Comparison of ENCODE assay signal across 37 cellular contexts in genomic region chr5:62695274-62695673, GRCh38.
"Had no signal": no experiment of that assay in that cellular context is flagged by ENCODE, and none has a peak within 500 bp of the region (broad histone marks: within the 10 kb centered on the region; RNA-seq: fewer than 3 reads in every experiment).

No MANE protein-coding gene starts in this region.

- H3K27me3 ChIP-seq: adrenal gland, ascending aorta, body of pancreas, brain microvascular endothelial cell, breast epithelium, cardiac muscle cell had no signal

- H3K4me3 Mint-ChIP-seq: activated naive CD4-positive, alpha-beta T cell treated with anti-CD3 and anti-CD28 coated beads for 36 hours; activated naive CD4-positive, alpha-beta T cell treated with anti-CD3 and anti-CD28 coated beads, Interleukin-2, amount 10 ng/mL, durations not matched to agents 7 days and 5 days; activated naive CD4-positive, alpha-beta T cell treated with anti-CD3 and anti-CD28 coated beads, Interleukin-2, amount 50 U/mL, for 24 hours; activated naive CD8-positive, alpha-beta T cell; activated naive CD8-positive, alpha-beta T cell treated with anti-CD3 and anti-CD28 coated beads for 36 hours; activated naive CD8-positive, alpha-beta T cell treated with anti-CD3 and anti-CD28 coated beads, Interleukin-2, amount 10 ng/mL, durations not matched to agents 7 days and 5 days; activated naive CD8-positive, alpha-beta T cell treated with anti-CD3 and anti-CD28 coated beads, Interleukin-2, amount 50 U/mL, for 24 hours; activated T-cell treated with anti-CD3 and anti-CD28 coated beads, Interleukin-2, amount 50 U/mL, for 24 hours; activated T-cell treated with anti-CD3 and anti-CD28 coated beads, Interleukin-2, amount 50 U/mL, for 4 hours; activated T-cell treated with anti-CD3 and anti-CD28 coated beads, Interleukin-2, amount 50 U/mL, for 72 hours; activated T-helper 1 cell treated with anti-CD3 and anti-CD28 coated beads, Interleukin-12 subunit alpha, Interleukin-12 subunit beta, Interleukin-2, Interleukin-4 antibody, amounts not matched to agents 30 ng/mL and 10 ng/mL and 1 ng/mL, durations not matched to agents 14 hours and 24 hours and 36 hours; activated T-helper 17 cell treated with anti-CD3 and anti-CD28 coated beads, Interleukin-2, amount 50 U/mL, for 72 hours; brain; central memory CD8-positive, alpha-beta T cell had no signal

- H3K9me3 ChIP-seq: adrenal gland, ascending aorta, body of pancreas, breast epithelium had no signal

- DNase-seq: activated effector memory CD4-positive, alpha-beta T cell treated with Interleukin-2 at 50 U/mL for 16 hours; activated gamma-delta T cell; activated gamma-delta T cell treated with Interleukin-2 at 50 U/mL for 16 hours; activated naive CD4-positive, alpha-beta T cell; activated naive CD4-positive, alpha-beta T cell treated with anti-CD3 and anti-CD28 coated beads for 36 hours; activated naive CD4-positive, alpha-beta T cell treated with anti-CD3 and anti-CD28 coated beads, Interleukin-2, amount 10 ng/mL, durations not matched to agents 7 days and 5 days; activated naive CD4-positive, alpha-beta T cell treated with anti-CD3 and anti-CD28 coated beads, Interleukin-2, amount 50 U/mL, for 16 hours; activated naive CD4-positive, alpha-beta T cell treated with Interleukin-2 at 50 U/mL for 16 hours; activated naive CD8-positive, alpha-beta T cell treated with anti-CD3 and anti-CD28 coated beads for 36 hours; activated naive CD8-positive, alpha-beta T cell treated with anti-CD3 and anti-CD28 coated beads, Interleukin-2, amount 10 ng/mL, durations not matched to agents 7 days and 5 days; activated naive CD8-positive, alpha-beta T cell treated with anti-CD3 and anti-CD28 coated beads, Interleukin-2, amount 50 U/mL, for 24 hours; activated T-cell treated with anti-CD3 and anti-CD28 coated beads, Interleukin-2, amount 50 U/mL, for 1 hour; activated T-cell treated with anti-CD3 and anti-CD28 coated beads, Interleukin-2, amount 50 U/mL, for 24 hours; activated T-cell treated with anti-CD3 and anti-CD28 coated beads, Interleukin-2, amount 50 U/mL, for 4 hours; activated T-cell treated with anti-CD3 and anti-CD28 coated beads, Interleukin-2, amount 50 U/mL, for 48 hours; activated T-cell treated with anti-CD3 and anti-CD28 coated beads, Interleukin-2, amount 50 U/mL, for 72 hours; adrenal gland; amniotic stem cell; amygdala; anterior cingulate cortex; aorta; body of pancreas; brain microvascular endothelial cell; caudate nucleus; central memory CD4-positive, alpha-beta T cell; cerebellar nuclear complex had no signal

- H3K36me3 Mint-ChIP-seq: activated naive CD4-positive, alpha-beta T cell treated with anti-CD3 and anti-CD28 coated beads, Interleukin-2, amount 10 ng/mL, durations not matched to agents 7 days and 5 days; activated naive CD4-positive, alpha-beta T cell treated with anti-CD3 and anti-CD28 coated beads, Interleukin-2, amount 50 U/mL, for 24 hours; activated naive CD8-positive, alpha-beta T cell; activated naive CD8-positive, alpha-beta T cell treated with anti-CD3 and anti-CD28 coated beads for 36 hours; activated naive CD8-positive, alpha-beta T cell treated with anti-CD3 and anti-CD28 coated beads, Interleukin-2, amount 10 ng/mL, durations not matched to agents 7 days and 5 days; brain had no signal

- H3K27me3 Mint-ChIP-seq: activated naive CD8-positive, alpha-beta T cell; activated naive CD8-positive, alpha-beta T cell treated with anti-CD3 and anti-CD28 coated beads for 36 hours; activated naive CD8-positive, alpha-beta T cell treated with anti-CD3 and anti-CD28 coated beads, Interleukin-2, amount 10 ng/mL, durations not matched to agents 7 days and 5 days; activated naive CD8-positive, alpha-beta T cell treated with anti-CD3 and anti-CD28 coated beads, Interleukin-2, amount 50 U/mL, for 24 hours; activated T-cell treated with anti-CD3 and anti-CD28 coated beads, Interleukin-2, amount 50 U/mL, for 24 hours had no signal

- H3K9me3 Mint-ChIP-seq: activated naive CD4-positive, alpha-beta T cell treated with anti-CD3 and anti-CD28 coated beads for 36 hours; activated naive CD4-positive, alpha-beta T cell treated with anti-CD3 and anti-CD28 coated beads, Interleukin-2, amount 10 ng/mL, durations not matched to agents 7 days and 5 days; activated naive CD4-positive, alpha-beta T cell treated with anti-CD3 and anti-CD28 coated beads, Interleukin-2, amount 50 U/mL, for 24 hours; activated naive CD8-positive, alpha-beta T cell treated with anti-CD3 and anti-CD28 coated beads for 36 hours; activated naive CD8-positive, alpha-beta T cell treated with anti-CD3 and anti-CD28 coated beads, Interleukin-2, amount 10 ng/mL, durations not matched to agents 7 days and 5 days; activated naive CD8-positive, alpha-beta T cell treated with anti-CD3 and anti-CD28 coated beads, Interleukin-2, amount 50 U/mL, for 24 hours; activated T-cell treated with anti-CD3 and anti-CD28 coated beads, Interleukin-2, amount 50 U/mL, for 24 hours; activated T-cell treated with anti-CD3 and anti-CD28 coated beads, Interleukin-2, amount 50 U/mL, for 4 hours; activated T-cell treated with anti-CD3 and anti-CD28 coated beads, Interleukin-2, amount 50 U/mL, for 72 hours; activated T-helper 1 cell treated with anti-CD3 and anti-CD28 coated beads, Interleukin-12 subunit alpha, Interleukin-12 subunit beta, Interleukin-2, Interleukin-4 antibody, amounts not matched to agents 30 ng/mL and 10 ng/mL and 1 ng/mL, durations not matched to agents 14 hours and 24 hours and 36 hours; activated T-helper 2 cell treated with anti-CD3 and anti-CD28 coated beads, Interferon-gamma antibody, Interleukin-2, Interleukin-4, amounts not matched to agents 10 μg/mL and 5 μg/mL and 100 μg/mL, durations not matched to agents 14 hours and 24 hours and 36 hours; central memory CD8-positive, alpha-beta T cell had no signal

- ATAC-seq: activated naive CD4-positive, alpha-beta T cell treated with anti-CD3 and anti-CD28 coated beads, Interleukin-2, amount 50 U/mL, for 72 hours; activated naive CD8-positive, alpha-beta T cell treated with anti-CD3 and anti-CD28 coated beads, Interleukin-2, amount 50 U/mL, for 24 hours; activated T-cell treated with anti-CD3 and anti-CD28 coated beads, Interleukin-2, amount 50 U/mL, for 4 hours; activated T-cell treated with anti-CD3 and anti-CD28 coated beads, Interleukin-2, amount 50 U/mL, for 72 hours; activated T-helper 17 cell treated with anti-CD3 and anti-CD28 coated beads, Interleukin-2, amount 50 U/mL, for 72 hours; body of pancreas had no signal

- H3K36me3 ChIP-seq: adrenal gland, ascending aorta, brain microvascular endothelial cell, breast epithelium, cardiac muscle cell had no signal

- H3K27ac ChIP-seq: adrenal gland, ascending aorta, body of pancreas, brain microvascular endothelial cell, breast epithelium, cardiac muscle cell had no signal

- H3K4me1 Mint-ChIP-seq: activated naive CD4-positive, alpha-beta T cell treated with anti-CD3 and anti-CD28 coated beads, Interleukin-2, amount 50 U/mL, for 24 hours; activated naive CD8-positive, alpha-beta T cell treated with anti-CD3 and anti-CD28 coated beads, Interleukin-2, amount 10 ng/mL, durations not matched to agents 7 days and 5 days; activated naive CD8-positive, alpha-beta T cell treated with anti-CD3 and anti-CD28 coated beads, Interleukin-2, amount 50 U/mL, for 24 hours; activated T-helper 17 cell treated with anti-CD3 and anti-CD28 coated beads, Interleukin-2, amount 50 U/mL, for 72 hours; brain; central memory CD8-positive, alpha-beta T cell had no signal

- H3K27ac Mint-ChIP-seq: activated naive CD4-positive, alpha-beta T cell treated with anti-CD3 and anti-CD28 coated beads for 36 hours; activated naive CD4-positive, alpha-beta T cell treated with anti-CD3 and anti-CD28 coated beads, Interleukin-2, amount 10 ng/mL, durations not matched to agents 7 days and 5 days; activated naive CD4-positive, alpha-beta T cell treated with anti-CD3 and anti-CD28 coated beads, Interleukin-2, amount 50 U/mL, for 24 hours; activated naive CD4-positive, alpha-beta T cell treated with anti-CD3 and anti-CD28 coated beads, Interleukin-2, amount 50 U/mL, for 72 hours; activated naive CD8-positive, alpha-beta T cell; activated naive CD8-positive, alpha-beta T cell treated with anti-CD3 and anti-CD28 coated beads for 36 hours; activated naive CD8-positive, alpha-beta T cell treated with anti-CD3 and anti-CD28 coated beads, Interleukin-2, amount 10 ng/mL, durations not matched to agents 7 days and 5 days; activated naive CD8-positive, alpha-beta T cell treated with anti-CD3 and anti-CD28 coated beads, Interleukin-2, amount 50 U/mL, for 24 hours; activated T-cell treated with anti-CD3 and anti-CD28 coated beads, Interleukin-2, amount 50 U/mL, for 24 hours; activated T-cell treated with anti-CD3 and anti-CD28 coated beads, Interleukin-2, amount 50 U/mL, for 72 hours; activated T-helper 1 cell treated with anti-CD3 and anti-CD28 coated beads, Interleukin-12 subunit alpha, Interleukin-12 subunit beta, Interleukin-2, Interleukin-4 antibody, amounts not matched to agents 30 ng/mL and 10 ng/mL and 1 ng/mL, durations not matched to agents 14 hours and 24 hours and 36 hours; activated T-helper 17 cell treated with anti-CD3 and anti-CD28 coated beads, Interleukin-2, amount 50 U/mL, for 72 hours; activated T-helper 2 cell treated with anti-CD3 and anti-CD28 coated beads, Interferon-gamma antibody, Interleukin-2, Interleukin-4, amounts not matched to agents 10 μg/mL and 5 μg/mL and 100 μg/mL, durations not matched to agents 14 hours and 24 hours and 36 hours; brain had no signal

- H3K4me1 ChIP-seq: adrenal gland, ascending aorta, body of pancreas, breast epithelium had no signal

- H3K4me3 ChIP-seq: adrenal gland, ascending aorta, body of pancreas, breast epithelium, cardiac muscle cell had no signal
